ENCODE assay signal across 9 cellular contexts in the genomic region with DNA sequence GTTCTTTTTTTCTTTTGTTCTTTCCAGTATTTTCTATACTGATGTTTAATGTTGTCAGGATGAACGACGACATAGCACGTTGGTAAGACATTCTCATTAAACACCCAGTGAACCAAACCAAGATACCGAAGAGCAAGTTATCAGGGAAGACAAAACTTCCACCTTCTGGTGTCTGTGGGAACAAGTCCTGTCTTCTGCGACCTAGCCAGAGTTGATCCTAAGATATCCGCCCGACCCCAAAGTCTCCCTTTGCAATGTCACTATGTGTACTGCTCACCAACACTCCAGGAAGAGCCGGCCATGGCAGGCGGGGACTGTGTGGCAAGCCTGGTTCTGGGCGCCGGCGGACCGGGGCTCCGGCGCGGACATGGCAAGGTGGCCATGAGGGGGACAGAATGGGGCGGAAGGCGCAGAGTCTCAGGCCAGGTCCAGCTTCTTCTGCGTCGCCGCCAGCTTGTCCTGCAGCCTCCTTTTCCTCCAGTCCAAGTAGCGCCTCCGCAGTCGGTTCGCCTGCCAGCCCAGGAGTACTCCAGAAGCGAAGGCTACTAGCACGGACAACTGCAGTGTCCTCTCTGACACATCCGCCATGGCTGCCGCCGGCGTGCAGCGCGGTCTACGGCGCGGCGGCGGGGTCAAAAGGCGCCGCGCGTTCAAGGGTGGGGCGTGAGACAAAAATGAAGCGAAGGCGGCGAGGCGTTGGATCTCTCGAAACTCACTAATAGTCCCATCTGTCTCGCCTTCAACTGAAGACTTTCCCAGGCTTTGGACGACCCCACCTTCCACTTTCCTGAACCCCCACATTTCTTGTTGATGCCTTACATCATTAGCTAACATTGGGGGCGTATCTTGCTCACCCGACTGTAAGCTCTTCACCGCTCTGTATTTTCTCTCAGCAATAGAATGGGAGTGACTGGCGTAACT. TPM values are rescaled to one million over a fixed set of nuclear protein-coding genes. Genes with fewer than 3 reads are reported as not detected.
A peak's percentile ranks its signal among the peaks of the same experiment; 100 is the strongest.
DNase-seq lines count a peak whose midpoint lies in the region; ATAC-seq, FAIRE-seq and TF ChIP-seq lines count a peak whose summit lies in the region.
"Had no signal": no experiment of that assay in that cellular context is flagged by ENCODE, and none has a peak within 500 bp of the region (broad histone marks: within the 10 kb centered on the region; RNA-seq: fewer than 3 reads in every experiment).

MTLN (minus strand) TSS at position 610 of the 921 bp plus-strand sequence; CDS start at position 588, 22 bp downstream.

- H3K27me3 ChIP-seq in BE2C, result no peaks in the 10 kb centered on the region
- H3K27me3 ChIP-seq in HepG2 (ENCODE audit: control insufficient read depth in 1 of 2, insufficient read depth in 2 of 2, low read length in 2 of 2), result peaks cover 0 to 14% of the 10 kb centered on the region in 2 experiments; a peak in 1 of 5 replicates

- H3K36me3 ChIP-seq in BE2C, result no peaks in the 10 kb centered on the region
- peaks cover 3 to 13% of the 10 kb centered on the region in 2 experiments; a peak in 2 of 5 replicates for H3K36me3 ChIP-seq in HepG2 (replicated peaks in 1 of 2; ENCODE audit: control insufficient read depth in 1 of 2, insufficient read depth in 2 of 2, low read length in 2 of 2)

- peak within 1 kb of the TSS; percentile 68 for H3K27ac ChIP-seq in HepG2 (ENCODE audit: extremely low read length, insufficient read depth, low read length)

- no peaks in the 10 kb centered on the region for H4K20me1 ChIP-seq in HepG2 (ENCODE audit: insufficient read depth, low read length)

- H3K9ac ChIP-seq in HepG2 (ENCODE audit: insufficient read depth, low read depth, low read length), result peak within 1 kb of the TSS; percentile 84

- peak within 1 kb of the TSS; percentile 96 for H2AFZ ChIP-seq in HepG2 (ENCODE audit: low read length)

- H3K9me3 ChIP-seq in BE2C (no peaks in the 10 kb centered on the region), HepG2 (ENCODE audit: low read length) (peaks cover 12% of the 10 kb centered on the region; the same call in 1 of the 2 replicates)

- TF ChIP-seq POLR2A in GM19099 (IDR thresholded peaks at IDR 0.05; ENCODE audit: extremely low read depth, insufficient read length, low read depth) (peak; percentile 81), HepG2 (IDR thresholded peaks at IDR 0.05; ENCODE audit: insufficient read depth in 1 of 2, low read depth in 2 of 2, low read length in 2 of 2) (peak; percentile 88 to 90)

- POLR2A ChIA-PET in HepG2 (lab: Yijun Ruan, JAX), result no interaction called here

- 11% methylated on average over 44 of the region's 54 CpGs for WGBS in HepG2 (ENCODE audit: low lambda C conversion rate)

- peak; percentile 42 for DNase-seq in BE2C
- DNase-seq in NCI-H526 (lab: John Stamatoyannopoulos, UW), result peak; percentile 32 to 79
- DNase-seq in activated CD4-positive, alpha-beta T cell treated with anti-CD3 and anti-CD28 coated beads, Interleukin-2, amount 50 U/mL, for 1 hour, result peak; percentile 67
- DNase-seq in dedifferentiated amniotic fluid mesenchymal stem cell (ENCODE audit: extremely low spot score), result peak; percentile 34
- peak; percentile 37 for DNase-seq in HepG2 (ENCODE audit: low spot score)
- DNase-seq in stimulated activated CD4-positive, alpha-beta T cell treated with anti-CD3 and anti-CD28 coated beads, Interleukin-4, amount 100 ng/mL, for 1 hour, result peak; percentile 61

- CTCF ChIA-PET in HepG2 (lab: Yijun Ruan, JAX; ENCODE audit: low intra/inter-chr PET ratio, low total read pairs), result no interaction called here

- no peak; the same call in none of the 2 replicates for TF ChIP-seq RAD21 in HepG2 (CRISPR knock-in tag; IDR thresholded peaks at IDR 0.05)

- TF ChIP-seq EP300 in HepG2 (IDR thresholded peaks at IDR 0.05; ENCODE audit: low read depth in 2 of 2, low read length in 2 of 2), result no peak
- TF ChIP-seq EP300 in HepG2 (CRISPR knock-in tag; IDR thresholded peaks at IDR 0.05; ENCODE audit: borderline replicate concordance), result no peak

- intact Hi-C loops in HepG2 (cut with micrococcal nuclease; ENCODE audit: unreplicated experiment), result no loop called here

- ATAC-seq in HG03378 (IDR thresholded peaks at IDR 0.05; ENCODE audit: unreplicated experiment) (peak; percentile 74), HepG2 (peak; percentile 95)

- H3K4me1 ChIP-seq in BE2C (no peaks in the 10 kb centered on the region), HepG2 (ENCODE audit: insufficient read depth, low read length) (peaks cover 6% of the 10 kb centered on the region)

- TF ChIP-seq CTCF in BE2C (IDR thresholded peaks at IDR 0.05; ENCODE audit: low read depth, low read length) (no peak), HepG2 (CRISPR knock-in tag; IDR thresholded peaks at IDR 0.05) (0 out of 2 replicates have a peak, but pooled peaks have one; percentile 18)

- H3K4me3 ChIP-seq in BE2C (ENCODE audit: low read depth, low read length) (peak within 1 kb of the TSS; percentile 78), HepG2 (replicated peaks in 1 of 3; ENCODE audit: insufficient read depth in 1 of 3, low read depth in 2 of 3, low read length in 3 of 3) (peak within 1 kb of the TSS; percentile 68 to 85 (median 83))

- H3K79me2 ChIP-seq in HepG2 (ENCODE audit: insufficient read depth, low read length), result peaks cover 6% of the 10 kb centered on the region

- in situ Hi-C loops in HepG2 (cut with HindIII; ENCODE audit: extremely low pct_ligation_motif_present, low pct_unique_long_range_greater_than_20kb), result no loop called here

- FAIRE-seq in HepG2 (lab: Jason Lieb, UNC), result no peak
- FAIRE-seq: colon had no signal

- BruUV-seq in HepG2 (replicated peaks; lab: Mats Ljungman, UMichigan), result no TSS peak

- peak within 1 kb of the TSS; percentile 95 for H3K4me2 ChIP-seq in HepG2 (ENCODE audit: low read depth, low read length)

TF ChIP-seq in HepG2, 621 proteins besides CTCF, POLR2A, EP300 and RAD21 (continues in another document):
- TF ChIP-seq ZNF274 (CRISPR knock-in tag; IDR thresholded peaks at IDR 0.05), result peak; percentile 92; the same call in 1 of the 2 replicates
- peak; percentile 85 for TF ChIP-seq PTBP1 (IDR thresholded peaks at IDR 0.05; ENCODE audit: low read depth, low read length, poor library complexity, severe bottlenecking)
- TF ChIP-seq DPF2 (CRISPR knock-in tag; IDR thresholded peaks at IDR 0.05; ENCODE audit: borderline replicate concordance, low read depth), result no peak
- no peak; the same call in 1 of the 2 replicates for TF ChIP-seq ZNF256 (CRISPR knock-in tag; conservative IDR thresholded peaks at IDR 0.05)
- TF ChIP-seq ZBTB38 (CRISPR knock-in tag; IDR thresholded peaks at IDR 0.05), result peak; percentile 68; the same call in 1 of the 2 replicates
- TF ChIP-seq, protein P1, sequence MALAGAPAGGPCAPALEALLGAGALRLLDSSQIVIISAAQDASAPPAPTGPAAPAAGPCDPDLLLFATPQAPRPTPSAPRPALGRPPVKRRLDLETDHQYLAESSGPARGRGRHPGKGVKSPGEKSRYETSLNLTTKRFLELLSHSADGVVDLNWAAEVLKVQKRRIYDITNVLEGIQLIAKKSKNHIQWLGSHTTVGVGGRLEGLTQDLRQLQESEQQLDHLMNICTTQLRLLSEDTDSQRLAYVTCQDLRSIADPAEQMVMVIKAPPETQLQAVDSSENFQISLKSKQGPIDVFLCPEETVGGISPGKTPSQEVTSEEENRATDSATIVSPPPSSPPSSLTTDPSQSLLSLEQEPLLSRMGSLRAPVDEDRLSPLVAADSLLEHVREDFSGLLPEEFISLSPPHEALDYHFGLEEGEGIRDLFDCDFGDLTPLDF (CRISPR knock-in tag; IDR thresholded peaks at IDR 0.05), result peak; percentile 24; the same call in 1 of the 2 replicates

RNA-seq across cellular contexts. Expression of gene MTLN, which starts in this region (rescaled TPM):
- polyA plus RNA-seq in BE2C (2012; ENCODE audit: insufficient read depth, insufficient read length, low read depth), result 79.3 TPM
- total RNA-seq in HepG2 (2016; rRNA removed; fragmentation: Illumina TruSeq; extraction: Trizol), result 47.1 and 50.4 TPM in 2 replicates
- total RNA-seq in HepG2 (2016; cell fraction: cytosol; rRNA removed; fragmentation: Illumina TruSeq; extraction: Trizol; ENCODE audit: low read depth), result 64.0 and 99.8 TPM in 2 replicates
- 55.3 and 57.0 TPM in 2 replicates for total RNA-seq in HepG2 (2016; cell fraction: insoluble cytoplasmic fraction; rRNA removed; fragmentation: Illumina TruSeq; extraction: Trizol)
- 63.6 and 76.4 TPM in 2 replicates for total RNA-seq in HepG2 (2016; cell fraction: membrane; rRNA removed; fragmentation: Illumina TruSeq; extraction: Trizol)
- total RNA-seq in HepG2 (2016; cell fraction: nucleus; rRNA removed; fragmentation: Illumina TruSeq; extraction: Trizol), result 20.8 and 26.1 TPM in 2 replicates
- polyA plus RNA-seq in HepG2 (2011; rRNA removed), result 37.1 and 47.4 TPM in 2 replicates
- polyA plus RNA-seq in HepG2 (2011; cell fraction: cytosol; rRNA removed), result 13.9 and 21.0 TPM in 2 replicates
- polyA plus RNA-seq in HepG2 (2011; cell fraction: nucleus; rRNA removed), result 28.2 and 28.9 TPM in 2 replicates
- polyA plus RNA-seq in HepG2 (2012), result 16.0 and 22.1 TPM in 2 replicates
- polyA plus RNA-seq in HepG2 (2016; cell fraction: cytosol; fragmentation: Illumina TruSeq; extraction: Trizol; ENCODE audit: low read depth), result 49.7 and 76.6 TPM in 2 replicates
- 30.0 and 34.8 TPM in 2 replicates for polyA plus RNA-seq in HepG2 (2016; cell fraction: insoluble cytoplasmic fraction; fragmentation: Illumina TruSeq; extraction: Trizol; ENCODE audit: low read depth)
- 44.6 and 52.6 TPM in 2 replicates for polyA plus RNA-seq in HepG2 (2016; cell fraction: membrane; fragmentation: Illumina TruSeq; extraction: Trizol; ENCODE audit: low read depth)
- 28.8 and 31.3 TPM in 2 replicates for polyA plus RNA-seq in HepG2 (2016; cell fraction: nucleus; fragmentation: Illumina TruSeq; extraction: Trizol; ENCODE audit: insufficient read depth, low read depth)
- polyA minus RNA-seq in HepG2 (2011; rRNA and poly(A)+ RNA removed; ENCODE audit: low replicate concordance), result 4.2 and 19.5 TPM in 2 replicates
- 8.3 and 10.7 TPM in 2 replicates for polyA minus RNA-seq in HepG2 (2011; cell fraction: cytosol; rRNA and poly(A)+ RNA removed)
- polyA minus RNA-seq in HepG2 (2011; cell fraction: nucleus; rRNA and poly(A)+ RNA removed), result 8.0 and 9.2 TPM in 2 replicates

Comparison
In these comparisons a context has a peak if more than half of its experiments do, and no peak if none do; other contexts are left out.
1. Peak in every context shown above with its lines: DNase-seq, ATAC-seq, H3K4me3 ChIP-seq and H3K27ac ChIP-seq.